ENCODE assay signal across 27 cellular contexts in the genomic region with DNA sequence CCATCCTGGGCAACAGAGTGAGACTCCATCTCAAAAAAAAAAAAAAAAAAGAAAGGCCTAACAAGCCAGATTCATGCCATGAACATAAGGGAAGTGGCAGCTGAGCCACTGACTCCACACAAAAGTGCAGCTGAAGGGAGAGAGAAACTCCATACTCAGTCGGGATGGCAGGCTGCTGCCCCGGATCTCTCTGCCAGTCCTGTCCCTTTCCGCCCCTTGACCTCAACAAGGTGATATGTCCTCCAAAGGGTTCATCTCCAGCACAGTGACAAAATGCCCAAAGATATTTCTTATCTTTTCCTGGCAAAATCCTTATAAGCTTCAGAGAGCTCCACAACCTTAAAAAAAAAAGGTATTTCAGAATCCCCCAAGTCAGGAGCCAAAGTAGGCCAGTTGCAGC.
"Had no signal": no experiment of that assay in that cellular context is flagged by ENCODE, and none has a peak within 500 bp of the region (broad histone marks: within the 10 kb centered on the region; RNA-seq: fewer than 3 reads in every experiment).

No MANE protein-coding gene starts in this region.

- H3K27ac ChIP-seq: breast epithelium, SJSA1 had no signal

- H3K4me3 Mint-ChIP-seq: activated CD4-positive, alpha-beta memory T cell treated with anti-CD3 and anti-CD28 coated beads for 36 hours; activated CD4-positive, alpha-beta T cell treated with anti-CD3 and anti-CD28 coated beads, Interleukin-2, amount 10 ng/mL, durations not matched to agents 7 days and 5 days; activated naive CD4-positive, alpha-beta T cell treated with anti-CD3 and anti-CD28 coated beads for 36 hours; activated naive CD8-positive, alpha-beta T cell; activated T-helper 17 cell treated with anti-CD3 and anti-CD28 coated beads, Interleukin-2, amount 50 U/mL, for 72 hours had no signal

- H3K4me1 Mint-ChIP-seq: activated CD4-positive, alpha-beta T cell treated with anti-CD3 and anti-CD28 coated beads, Interleukin-2, amount 10 ng/mL, durations not matched to agents 7 days and 5 days; activated T-helper 17 cell treated with anti-CD3 and anti-CD28 coated beads, Interleukin-2, amount 50 U/mL, for 72 hours had no signal

- H3K9me3 Mint-ChIP-seq: activated CD4-positive, alpha-beta memory T cell treated with anti-CD3 and anti-CD28 coated beads for 36 hours; activated CD4-positive, alpha-beta T cell treated with anti-CD3 and anti-CD28 coated beads, Interleukin-2, amount 10 ng/mL, durations not matched to agents 7 days and 5 days; activated naive CD4-positive, alpha-beta T cell treated with anti-CD3 and anti-CD28 coated beads for 36 hours; activated T-helper 17 cell treated with anti-CD3 and anti-CD28 coated beads, Interleukin-2, amount 50 U/mL, for 72 hours had no signal

- ATAC-seq: activated T-helper 17 cell treated with anti-CD3 and anti-CD28 coated beads, Interleukin-2, amount 50 U/mL, for 72 hours; Panc1; SK-N-SH treated with all-trans-retinoic acid at 6 μM for 48 hours had no signal

- H3K27ac Mint-ChIP-seq: activated CD4-positive, alpha-beta memory T cell treated with anti-CD3 and anti-CD28 coated beads for 36 hours; activated CD4-positive, alpha-beta T cell treated with anti-CD3 and anti-CD28 coated beads, Interleukin-2, amount 10 ng/mL, durations not matched to agents 7 days and 5 days; activated naive CD4-positive, alpha-beta T cell treated with anti-CD3 and anti-CD28 coated beads for 36 hours; activated naive CD8-positive, alpha-beta T cell; activated T-helper 17 cell treated with anti-CD3 and anti-CD28 coated beads, Interleukin-2, amount 50 U/mL, for 72 hours had no signal

- DNase-seq: activated CD4-positive, alpha-beta memory T cell treated with anti-CD3 and anti-CD28 coated beads for 36 hours; activated CD4-positive, alpha-beta T cell treated with anti-CD3 and anti-CD28 coated beads, Interleukin-2, amount 10 ng/mL, durations not matched to agents 7 days and 5 days; activated CD4-positive, CD25-positive, alpha-beta regulatory T cell; activated CD8-positive, alpha-beta memory T cell treated with anti-CD3 and anti-CD28 coated beads for 24 hours; activated gamma-delta T cell; activated naive CD4-positive, alpha-beta T cell treated with anti-CD3 and anti-CD28 coated beads for 36 hours; activated T-cell treated with anti-CD3 and anti-CD28 coated beads, Interleukin-2, amount 50 U/mL, for 48 hours; caudate nucleus; MM.1S; NCI-H1105; NCI-H1436; NCI-H1694 treated with DMSO at 0.1 percent for 48 hours; NCI-H2029 treated with DMSO at 0.1 percent for 48 hours; NCI-H345; NCI-H510A; NCI-H69; NK-92 treated with Interleukin-12 subunit alpha and Interleukin-12 subunit beta, amount 100 ng/mL, for 24 hours; OCI-M1; RPMI8226; SHP77; SW 1271 had no signal

- H3K27me3 Mint-ChIP-seq: activated CD4-positive, alpha-beta memory T cell treated with anti-CD3 and anti-CD28 coated beads for 36 hours; activated CD4-positive, alpha-beta T cell treated with anti-CD3 and anti-CD28 coated beads, Interleukin-2, amount 10 ng/mL, durations not matched to agents 7 days and 5 days; activated naive CD8-positive, alpha-beta T cell; activated T-helper 17 cell treated with anti-CD3 and anti-CD28 coated beads, Interleukin-2, amount 50 U/mL, for 72 hours had no signal

- H3K4me3 ChIP-seq: breast epithelium, SJSA1 had no signal

- H3K9me3 ChIP-seq: breast epithelium, SJSA1 had no signal

- H3K36me3 Mint-ChIP-seq: activated CD4-positive, alpha-beta memory T cell treated with anti-CD3 and anti-CD28 coated beads for 36 hours had no signal

- H3K27me3 ChIP-seq: breast epithelium, SJSA1 had no signal

- H3K36me3 ChIP-seq: breast epithelium, SJSA1 had no signal
